In genomic region chr17:72656114-72656763, GRCh38 we compare ENCODE assay signal across 24 cellular contexts.
DNase-seq lines count a peak whose midpoint lies in the region; ATAC-seq and TF ChIP-seq lines count a peak whose summit lies in the region.
"Had no signal": no experiment of that assay in that cellular context is flagged by ENCODE, and none has a peak within 500 bp of the region (broad histone marks: within the 10 kb centered on the region; RNA-seq: fewer than 3 reads in every experiment).

No MANE protein-coding gene starts in this region.

- H3K27me3 ChIP-seq in Caco-2 (replicated peaks; ENCODE audit: control insufficient read depth, insufficient read depth, low read length): no peaks in the 10 kb centered on the region
- H3K27me3 ChIP-seq in NT2/D1 (ENCODE audit: insufficient read depth, insufficient read length): no peaks in the 10 kb centered on the region
- H3K27me3 ChIP-seq: esophagus muscularis mucosa, neural progenitor cell, right lobe of liver, testis had no signal

- ATAC-seq in sciatic nerve: peak; percentile 67
- no peak for ATAC-seq in HG03095 (IDR thresholded peaks at IDR 0.05; ENCODE audit: unreplicated experiment)
- ATAC-seq in activated CD8-positive, alpha-beta T cell treated with anti-CD3 and anti-CD28 coated beads for 36 hours: no peak
- ATAC-seq: activated T-cell treated with anti-CD3 and anti-CD28 coated beads, Interleukin-2, amount 50 U/mL, for 72 hours had no signal

- no TSS peak for BruUV-seq in Caco-2 (replicated peaks; lab: Mats Ljungman, UMichigan)

- no peaks in the 10 kb centered on the region for H3K36me3 ChIP-seq in Caco-2 (ENCODE audit: control insufficient read depth, insufficient read depth, low read length)
- no peaks in the 10 kb centered on the region for H3K36me3 ChIP-seq in NT2/D1 (ENCODE audit: insufficient read depth, insufficient read length, low read length)
- H3K36me3 ChIP-seq: esophagus muscularis mucosa, neural progenitor cell, right lobe of liver had no signal

- no peak overlapping the region for H3K4me3 Mint-ChIP-seq in Caco-2 (ENCODE audit: unreplicated experiment)
- no peak overlapping the region for H3K4me3 Mint-ChIP-seq in activated CD8-positive, alpha-beta T cell treated with anti-CD3 and anti-CD28 coated beads for 36 hours
- H3K4me3 Mint-ChIP-seq: activated naive CD4-positive, alpha-beta T cell treated with anti-CD3 and anti-CD28 coated beads for 36 hours; activated T-cell treated with anti-CD3 and anti-CD28 coated beads, Interleukin-2, amount 50 U/mL, for 72 hours; neural progenitor cell; T-helper 2 cell treated with Interferon-gamma antibody and Interleukin-4, amounts not matched to agents 5 μg/mL and 100 μg/mL, for 36 hours had no signal

- no peaks in the 10 kb centered on the region for H3K9me3 Mint-ChIP-seq in Caco-2 (ENCODE audit: unreplicated experiment)
- H3K9me3 Mint-ChIP-seq in activated CD8-positive, alpha-beta T cell treated with anti-CD3 and anti-CD28 coated beads for 36 hours: no peaks in the 10 kb centered on the region
- H3K9me3 Mint-ChIP-seq: activated naive CD4-positive, alpha-beta T cell treated with anti-CD3 and anti-CD28 coated beads for 36 hours; activated T-cell treated with anti-CD3 and anti-CD28 coated beads, Interleukin-2, amount 50 U/mL, for 72 hours; neural progenitor cell; T-helper 2 cell treated with Interferon-gamma antibody and Interleukin-4, amounts not matched to agents 5 μg/mL and 100 μg/mL, for 36 hours had no signal

- no peak for TF ChIP-seq CTCF in Caco-2 (IDR thresholded peaks at IDR 0.05; ENCODE audit: insufficient read depth in 1 of 2, low read depth in 1 of 2, low read length in 1 of 2, severe bottlenecking in 1 of 2, unreplicated experiment in 1 of 2)
- no peak for TF ChIP-seq CTCF in activated CD8-positive, alpha-beta T cell treated with anti-CD3 and anti-CD28 coated beads for 36 hours (IDR thresholded peaks at IDR 0.05)

- no peaks in the 10 kb centered on the region for H3K9me3 ChIP-seq in Caco-2
- no peaks in the 10 kb centered on the region for H3K9me3 ChIP-seq in NT2/D1 (ENCODE audit: insufficient read depth, low read length)
- H3K9me3 ChIP-seq: esophagus muscularis mucosa, right lobe of liver, testis had no signal

- H3K27ac Mint-ChIP-seq in Caco-2 (ENCODE audit: unreplicated experiment): peak overlapping the region; percentile 17
- no peak overlapping the region for H3K27ac Mint-ChIP-seq in activated CD8-positive, alpha-beta T cell treated with anti-CD3 and anti-CD28 coated beads for 36 hours
- H3K27ac Mint-ChIP-seq: activated naive CD4-positive, alpha-beta T cell treated with anti-CD3 and anti-CD28 coated beads for 36 hours; activated T-cell treated with anti-CD3 and anti-CD28 coated beads, Interleukin-2, amount 50 U/mL, for 72 hours; neural progenitor cell; T-helper 2 cell treated with Interferon-gamma antibody and Interleukin-4, amounts not matched to agents 5 μg/mL and 100 μg/mL, for 36 hours had no signal

- intact Hi-C loops in Caco-2 (cut with micrococcal nuclease; ENCODE audit: unreplicated experiment) (no loop called here), sciatic nerve (cut with DNase I) (no loop called here)
- intact Hi-C loops in activated CD8-positive, alpha-beta T cell treated with anti-CD3 and anti-CD28 coated beads for 36 hours (cut with micrococcal nuclease): no loop called here

- H3K4me1 Mint-ChIP-seq in Caco-2 (ENCODE audit: low read depth, unreplicated experiment): peaks cover 7% of the 10 kb centered on the region
- H3K4me1 Mint-ChIP-seq in activated CD8-positive, alpha-beta T cell treated with anti-CD3 and anti-CD28 coated beads for 36 hours (ENCODE audit: low read depth): no peaks in the 10 kb centered on the region

- peak overlapping the region; percentile 47 for H3K9ac ChIP-seq in NT2/D1 (ENCODE audit: insufficient read length, low read depth)
- H3K9ac ChIP-seq: neural progenitor cell had no signal

- no peak overlapping the region for H3K4me3 ChIP-seq in Caco-2 (ENCODE audit: low read depth, low read length)
- no peak overlapping the region for H3K4me3 ChIP-seq in NT2/D1 (ENCODE audit: insufficient read length, low read depth)
- H3K4me3 ChIP-seq: esophagus muscularis mucosa, neural progenitor cell, right lobe of liver, testis had no signal

- CTCF ChIA-PET in Caco-2 (lab: Charles Lee): no interaction called here
- CTCF ChIA-PET in activated CD8-positive, alpha-beta T cell treated with anti-CD3 and anti-CD28 coated beads for 36 hours (lab: Charles Lee): no interaction called here

- H3K36me3 Mint-ChIP-seq in Caco-2 (ENCODE audit: insufficient read depth, unreplicated experiment): no peaks in the 10 kb centered on the region
- no peaks in the 10 kb centered on the region for H3K36me3 Mint-ChIP-seq in activated CD8-positive, alpha-beta T cell treated with anti-CD3 and anti-CD28 coated beads for 36 hours (ENCODE audit: low read depth)
- H3K36me3 Mint-ChIP-seq: neural progenitor cell had no signal

- no peaks in the 10 kb centered on the region for H3K27me3 Mint-ChIP-seq in Caco-2 (ENCODE audit: insufficient read depth, unreplicated experiment)
- no peaks in the 10 kb centered on the region for H3K27me3 Mint-ChIP-seq in activated CD8-positive, alpha-beta T cell treated with anti-CD3 and anti-CD28 coated beads for 36 hours

- peaks cover 8% of the 10 kb centered on the region for H3K4me1 ChIP-seq in Caco-2
- peaks cover 25% of the 10 kb centered on the region for H3K4me1 ChIP-seq in NT2/D1 (ENCODE audit: insufficient read depth, insufficient read length)
- H3K4me1 ChIP-seq: esophagus muscularis mucosa, neural progenitor cell, right lobe of liver had no signal

- DNase-seq in Caco-2 (no peak), NT2/D1 (ENCODE audit: low read depth, low spot score) (no peak), foreskin melanocyte (peak; percentile 97), sciatic nerve (ENCODE audit: low spot score) (no peak), D341Med (ENCODE audit: low spot score) (no peak), SHP77 treated with DMSO at 0.1 percent for 48 hours (lab: John Stamatoyannopoulos, UW) (no peak)
- no peak for DNase-seq in activated CD8-positive, alpha-beta T cell treated with anti-CD3 and anti-CD28 coated beads for 36 hours
- DNase-seq: activated CD4-positive, alpha-beta T cell treated with anti-CD3 and anti-CD28 coated beads for 48 hours; activated naive CD4-positive, alpha-beta T cell treated with anti-CD3 and anti-CD28 coated beads for 36 hours; activated T-cell treated with anti-CD3 and anti-CD28 coated beads, Interleukin-2, amount 50 U/mL, for 72 hours; amniotic stem cell; DND-41; HCEC 1CT; mammary epithelial cell; NCI-H1436; NCI-H345; right lobe of liver; stimulated activated CD4-positive, alpha-beta T cell treated with anti-CD3 and anti-CD28 coated beads, Interleukin-4, amount 100 ng/mL, for 4 hours; stimulated activated naive CD4-positive, alpha-beta T cell; testis had no signal

- POLR2A ChIA-PET in Caco-2 (lab: Charles Lee): no interaction called here
- POLR2A ChIA-PET in activated CD8-positive, alpha-beta T cell treated with anti-CD3 and anti-CD28 coated beads for 36 hours (lab: Charles Lee): no interaction called here
